2 cellular contexts compared by ENCODE assay signal in genomic region chr16:81748476-81749198, GRCh38.
TF ChIP-seq lines count a peak whose summit lies in the region.

No MANE protein-coding gene starts in this region.

TF ChIP-seq in GM23338, 12 proteins besides CTCF, POLR2A, EP300 and RAD21 (continued from another document):
- TF ChIP-seq ZNF462 (CRISPR knock-in tag; IDR thresholded peaks at IDR 0.05) (no peak), EZH2 (IDR thresholded peaks at IDR 0.05; ENCODE audit: low read depth, unreplicated experiment) (no peak)

TF ChIP-seq in SK-N-SH, 30 proteins besides CTCF, POLR2A, EP300 and RAD21 (continued from another document):
- TF ChIP-seq USF2 (IDR thresholded peaks at IDR 0.05; ENCODE audit: borderline replicate concordance, low read depth, low read length) (no peak), USF1 (IDR thresholded peaks at IDR 0.05; ENCODE audit: borderline replicate concordance, low read depth) (no peak), REST (IDR thresholded peaks at IDR 0.05; ENCODE audit: low read depth, low read length) (no peak), MAX (IDR thresholded peaks at IDR 0.05; ENCODE audit: low read depth) (no peak), CHD2 (IDR thresholded peaks at IDR 0.05; ENCODE audit: low read length, partially characterized antibody) (no peak), GABPA (IDR thresholded peaks at IDR 0.05; ENCODE audit: low read depth) (no peak), TEAD4 (IDR thresholded peaks at IDR 0.05; ENCODE audit: borderline replicate concordance, insufficient read depth) (no peak), FOXM1 (IDR thresholded peaks at IDR 0.05; ENCODE audit: low read depth) (no peak), SMC3 (IDR thresholded peaks at IDR 0.05; ENCODE audit: low read depth, low read length) (no peak), RXRA (IDR thresholded peaks at IDR 0.05; ENCODE audit: borderline replicate concordance, low read depth) (no peak), NRF1 (IDR thresholded peaks at IDR 0.05; ENCODE audit: low read depth, low read length) (no peak), FOSL2 (IDR thresholded peaks at IDR 0.05; ENCODE audit: borderline replicate concordance, low read depth) (no peak), POLR2AphosphoS5 (IDR thresholded peaks at IDR 0.05; ENCODE audit: low read depth, low read length) (no peak), NFIC (IDR thresholded peaks at IDR 0.05; ENCODE audit: borderline replicate concordance) (no peak), MXI1 (IDR thresholded peaks at IDR 0.05; ENCODE audit: low read depth, low read length) (no peak), TAF1 (IDR thresholded peaks at IDR 0.05; ENCODE audit: borderline replicate concordance, low read depth, low read length) (no peak), RFX5 (IDR thresholded peaks at IDR 0.05; ENCODE audit: low read length) (no peak)
TF ChIP-seq in SK-N-SH: peak in this region for 0.
